ENCODE assay signal across 20 cellular contexts in the genomic region with DNA sequence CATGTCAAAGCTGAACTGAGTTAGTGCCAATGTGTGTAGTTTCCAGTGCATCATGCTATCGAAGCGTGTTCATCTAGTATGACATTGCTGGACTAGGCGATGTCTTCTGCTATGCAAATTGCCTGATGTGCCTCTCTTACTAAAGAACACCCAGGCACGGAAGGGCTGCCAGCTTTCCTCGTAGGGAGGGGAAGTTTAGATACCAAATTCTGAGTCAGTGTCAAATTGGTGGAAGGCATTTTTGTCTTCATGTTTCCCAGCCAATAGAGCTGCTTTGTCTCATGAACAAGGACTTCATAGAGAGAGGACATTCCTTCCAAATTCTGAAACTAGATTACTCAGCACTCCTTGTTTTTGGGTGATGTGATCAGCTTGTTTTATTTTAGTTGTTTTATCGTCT.
DNase-seq lines count a peak whose midpoint lies in the region; ATAC-seq and TF ChIP-seq lines count a peak whose summit lies in the region.
"Had no signal": no experiment of that assay in that cellular context is flagged by ENCODE, and none has a peak within 500 bp of the region (broad histone marks: within the 10 kb centered on the region; RNA-seq: fewer than 3 reads in every experiment).

No MANE protein-coding gene starts in this region.

- H3K36me3 Mint-ChIP-seq in activated naive CD4-positive, alpha-beta T cell treated with anti-CD3 and anti-CD28 coated beads, Interleukin-2, amount 50 U/mL, for 72 hours: no peaks in the 10 kb centered on the region
- H3K36me3 Mint-ChIP-seq: T-cell had no signal

- TF ChIP-seq EP300 in sigmoid colon (IDR thresholded peaks at IDR 0.05): no peak

- TF ChIP-seq POLR2A in sigmoid colon (IDR thresholded peaks at IDR 0.05): no peak
- TF ChIP-seq POLR2A in adrenal gland (IDR thresholded peaks at IDR 0.05): no peak

- H3K27ac ChIP-seq in cingulate gyrus (ENCODE audit: low read depth, low read length) (peak overlapping the region; percentile 42), left ventricle myocardium inferior (replicated peaks) (no peak overlapping the region), sigmoid colon (no peak overlapping the region), adrenal gland (no peak overlapping the region)
- H3K27ac ChIP-seq: ascending aorta, C4-2B, left lung, tibial artery had no signal

- no peaks in the 10 kb centered on the region for H3K9me3 ChIP-seq in left ventricle myocardium inferior (replicated peaks)
- no peaks in the 10 kb centered on the region for H3K9me3 ChIP-seq in sigmoid colon
- no peaks in the 10 kb centered on the region for H3K9me3 ChIP-seq in adrenal gland (replicated peaks in 1 of 3)
- H3K9me3 ChIP-seq: ascending aorta, left lung, tibial artery had no signal

- intact Hi-C loops in left ventricle myocardium inferior (cut with micrococcal nuclease) (no loop called here), sigmoid colon (cut with DNase I) (no loop called here), adrenal gland (cut with DNase I) (no loop called here)

- no peaks in the 10 kb centered on the region for H3K27me3 ChIP-seq in left ventricle myocardium inferior (ENCODE audit: low read depth)
- no peaks in the 10 kb centered on the region for H3K27me3 ChIP-seq in sigmoid colon
- H3K27me3 ChIP-seq in adrenal gland: no peaks in the 10 kb centered on the region
- H3K27me3 ChIP-seq: ascending aorta, left lung, tibial artery had no signal

- DNase-seq in HT1080 (ENCODE audit: low read depth): peak; percentile 6
- peak; percentile 21 for DNase-seq in left ventricle myocardium inferior
- DNase-seq in sigmoid colon: peak; percentile 64
- DNase-seq in activated CD8-positive, alpha-beta memory T cell treated with anti-CD3 and anti-CD28 coated beads for 24 hours: no peak
- DNase-seq in adrenal gland: no peak
- DNase-seq in activated naive CD4-positive, alpha-beta T cell treated with anti-CD3 and anti-CD28 coated beads, Interleukin-2, amount 50 U/mL, for 72 hours (ENCODE audit: low spot score in 2 of 2): no peak
- DNase-seq: activated effector memory CD4-positive, alpha-beta T cell treated with Interleukin-2 at 50 U/mL for 16 hours; erythroblast; IMR-90; left lung; natural killer cell; stimulated activated CD4-positive, alpha-beta T cell treated with anti-CD3 and anti-CD28 coated beads, Interleukin-4, amount 100 ng/mL, for 24 hours; T-cell; tibial artery had no signal

- H3K27ac Mint-ChIP-seq in activated naive CD4-positive, alpha-beta T cell treated with anti-CD3 and anti-CD28 coated beads, Interleukin-2, amount 50 U/mL, for 72 hours: no peak overlapping the region
- H3K27ac Mint-ChIP-seq: natural killer cell, T-cell had no signal

- H3K4me1 ChIP-seq in left ventricle myocardium inferior (no peaks in the 10 kb centered on the region), sigmoid colon (peaks cover 0 to 35% (median 13%) of the 10 kb centered on the region in 4 donors), adrenal gland (replicated peaks in 1 of 2) (no peaks in the 10 kb centered on the region)
- H3K4me1 ChIP-seq: ascending aorta, left lung, tibial artery had no signal

- ATAC-seq in HG02623 (IDR thresholded peaks at IDR 0.05; ENCODE audit: unreplicated experiment): no peak
- no peak for ATAC-seq in activated naive CD4-positive, alpha-beta T cell treated with anti-CD3 and anti-CD28 coated beads, Interleukin-2, amount 50 U/mL, for 72 hours
- ATAC-seq: GM12878, HCT116, left lung, natural killer cell, T-cell had no signal

- WGBS in sigmoid colon, 2 donors: 83 to 89% methylated on average over 6 of the region's 6 CpGs
- WGBS in adrenal gland, 4 donors: 74 to 81% (median 77%) methylated on average over 6 of the region's 6 CpGs

- H3K36me3 ChIP-seq in left ventricle myocardium inferior (no peaks in the 10 kb centered on the region), sigmoid colon (no peaks in the 10 kb centered on the region), adrenal gland (replicated peaks in 1 of 2) (no peaks in the 10 kb centered on the region)
- H3K36me3 ChIP-seq: ascending aorta, left lung, tibial artery had no signal

- H3K9me3 Mint-ChIP-seq in activated naive CD4-positive, alpha-beta T cell treated with anti-CD3 and anti-CD28 coated beads, Interleukin-2, amount 50 U/mL, for 72 hours: peaks cover 0 to 17% of the 10 kb centered on the region in 2 donors

- H3K4me3 ChIP-seq in left ventricle myocardium inferior (no peak overlapping the region), sigmoid colon (no peak overlapping the region), adrenal gland (no peak overlapping the region)
- H3K4me3 ChIP-seq: ascending aorta, GM12878, left lung, tibial artery had no signal

- TF ChIP-seq CTCF in left ventricle myocardium inferior (IDR thresholded peaks at IDR 0.05; ENCODE audit: borderline replicate concordance): no peak
- TF ChIP-seq CTCF in sigmoid colon (IDR thresholded peaks at IDR 0.05): no peak
- no peak for TF ChIP-seq CTCF in adrenal gland (IDR thresholded peaks at IDR 0.05)

Comparison
In these comparisons a context has a peak if more than half of its experiments do, and no peak if none do; other contexts are left out.
1. DNase-seq: peak in HT1080 (single experiment), left ventricle myocardium inferior (single experiment) and sigmoid colon (single experiment); none in activated CD8-positive, alpha-beta memory T cell treated with anti-CD3 and anti-CD28 coated beads for 24 hours (single experiment), adrenal gland (0 of 7) and activated naive CD4-positive, alpha-beta T cell treated with anti-CD3 and anti-CD28 coated beads, Interleukin-2, amount 50 U/mL, for 72 hours (0 of 2).